In the genomic region with DNA sequence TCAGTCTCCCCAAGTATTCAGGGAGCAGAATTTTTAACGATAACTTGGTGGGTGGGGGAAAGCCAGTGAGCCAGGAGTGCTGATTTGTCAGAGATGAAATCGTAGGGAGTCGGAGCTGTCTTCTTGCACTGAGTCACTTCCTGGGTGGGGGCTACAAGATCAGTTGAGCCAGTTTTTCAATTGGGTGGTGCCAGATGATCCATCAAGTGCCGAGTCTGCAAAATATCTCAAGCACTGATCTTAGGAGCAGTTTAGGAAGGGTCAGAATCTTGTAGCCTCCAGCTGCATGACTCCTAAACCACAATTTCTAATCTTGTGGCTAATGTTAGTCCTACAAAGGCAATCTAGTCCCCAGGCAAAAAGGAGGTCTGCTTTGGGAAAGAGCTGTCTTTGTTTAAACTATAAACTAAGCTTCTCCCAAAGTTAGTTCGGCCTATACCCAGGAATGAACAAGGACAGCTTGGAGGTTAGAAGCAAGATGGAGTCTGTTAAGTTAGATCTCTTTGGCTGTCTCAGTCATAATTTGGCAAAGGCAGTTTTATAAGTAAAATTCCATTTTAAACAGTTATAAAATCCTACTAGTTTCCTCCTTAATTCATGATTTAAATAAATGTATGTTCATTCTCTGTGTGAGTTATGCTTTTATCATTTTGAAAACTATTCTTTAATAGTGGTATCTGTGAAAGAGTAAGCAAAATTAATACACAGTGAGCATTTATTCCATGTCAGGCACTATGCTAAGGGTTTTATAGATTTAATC, we compare ENCODE assay signal across 8 cellular contexts. TPM values are rescaled to one million over a fixed set of nuclear protein-coding genes. Genes with fewer than 3 reads are reported as not detected.
A peak's percentile ranks its signal among the peaks of the same experiment; 100 is the strongest.
DNase-seq lines count a peak whose midpoint lies in the region; ATAC-seq and TF ChIP-seq lines count a peak whose summit lies in the region.

No MANE protein-coding gene starts in this region.

- no peaks in the 10 kb centered on the region for H3K9me3 Mint-ChIP-seq in CD4-positive, alpha-beta T cell
- H3K9me3 Mint-ChIP-seq in activated naive CD4-positive, alpha-beta T cell treated with anti-CD3 and anti-CD28 coated beads, Interleukin-2, amount 50 U/mL, for 24 hours = no peaks in the 10 kb centered on the region
- peaks cover 3% of the 10 kb centered on the region for H3K9me3 Mint-ChIP-seq in osteocyte (ENCODE audit: unreplicated experiment)
- H3K9me3 Mint-ChIP-seq in glutamatergic neuron (ENCODE audit: unreplicated experiment) = no peaks in the 10 kb centered on the region

- H3K4me1 ChIP-seq in thyroid gland (peaks cover 0 to 6% of the 10 kb centered on the region in 2 donors), vagina (peaks cover 30% of the 10 kb centered on the region)

- H3K4me3 ChIP-seq in thyroid gland (replicated peaks in 1 of 3) = no peak overlapping the region
- no peak overlapping the region for H3K4me3 ChIP-seq in vagina

- 72 to 79% methylated on average over 5 of the region's 5 CpGs for whole genome bisulfite sequencing in thyroid gland, 2 donors

- POLR2A ChIA-PET in CD4-positive, alpha-beta T cell (lab: Charles Lee) = no interaction called here

- no peak overlapping the region for H3K27ac ChIP-seq in CD4-positive, alpha-beta T cell (ENCODE audit: low read depth, low read length)
- no peak overlapping the region for H3K27ac ChIP-seq in thyroid gland
- no peak overlapping the region for H3K27ac ChIP-seq in vagina

- H3K27ac Mint-ChIP-seq in CD4-positive, alpha-beta T cell = no peak overlapping the region
- peak overlapping the region; percentile 36 for H3K27ac Mint-ChIP-seq in activated naive CD4-positive, alpha-beta T cell treated with anti-CD3 and anti-CD28 coated beads, Interleukin-2, amount 50 U/mL, for 24 hours
- H3K27ac Mint-ChIP-seq in osteocyte (ENCODE audit: unreplicated experiment) = peak overlapping the region; percentile 20
- no peak overlapping the region for H3K27ac Mint-ChIP-seq in glutamatergic neuron (ENCODE audit: unreplicated experiment)

- H3K36me3 Mint-ChIP-seq in CD4-positive, alpha-beta T cell (ENCODE audit: low read depth) = no peaks in the 10 kb centered on the region
- H3K36me3 Mint-ChIP-seq in activated naive CD4-positive, alpha-beta T cell treated with anti-CD3 and anti-CD28 coated beads, Interleukin-2, amount 50 U/mL, for 24 hours = peaks cover 1% of the 10 kb centered on the region
- H3K36me3 Mint-ChIP-seq in osteocyte (ENCODE audit: unreplicated experiment) (peaks cover 2% of the 10 kb centered on the region), glutamatergic neuron (ENCODE audit: unreplicated experiment) (no peaks in the 10 kb centered on the region)

- H3K4me1 Mint-ChIP-seq in CD4-positive, alpha-beta T cell (ENCODE audit: low read depth) = peaks cover 10% of the 10 kb centered on the region
- H3K4me1 Mint-ChIP-seq in activated naive CD4-positive, alpha-beta T cell treated with anti-CD3 and anti-CD28 coated beads, Interleukin-2, amount 50 U/mL, for 24 hours = peaks cover 23% of the 10 kb centered on the region
- H3K4me1 Mint-ChIP-seq in osteocyte (ENCODE audit: unreplicated experiment) (peaks cover 31% of the 10 kb centered on the region), glutamatergic neuron (ENCODE audit: low read depth, unreplicated experiment) (no peaks in the 10 kb centered on the region)

- no peak for TF ChIP-seq CTCF in CD4-positive, alpha-beta T cell (IDR thresholded peaks at IDR 0.05)
- no peak for TF ChIP-seq CTCF in osteocyte (IDR thresholded peaks at IDR 0.05)
- no peak for TF ChIP-seq CTCF in glutamatergic neuron (IDR thresholded peaks at IDR 0.05; ENCODE audit: partially characterized antibody, unreplicated experiment)
- no peak for TF ChIP-seq CTCF in thyroid gland (IDR thresholded peaks at IDR 0.05)
- TF ChIP-seq CTCF in vagina (IDR thresholded peaks at IDR 0.05) = no peak

- CTCF ChIA-PET in CD4-positive, alpha-beta T cell (lab: Charles Lee) = interaction anchor here (1.7 kb wide), 1 partner anchor 169 kb away, joined by 3 read pairs; the partner anchor contains the start of gene LRIG2

- no peak for TF ChIP-seq POLR2A in thyroid gland (IDR thresholded peaks at IDR 0.05)
- no peak for TF ChIP-seq POLR2A in vagina (IDR thresholded peaks at IDR 0.05)

- H3K27me3 ChIP-seq in CD4-positive, alpha-beta T cell (ENCODE audit: control insufficient read depth, insufficient read depth, low read length) = no peaks in the 10 kb centered on the region
- no peaks in the 10 kb centered on the region for H3K27me3 ChIP-seq in thyroid gland
- H3K27me3 ChIP-seq in vagina = no peaks in the 10 kb centered on the region

- DNase-seq in CD4-positive, alpha-beta T cell = peak in 3 of 10 experiments; percentile 1 to 13 (median 10)
- DNase-seq in NCI-H226 = peak; percentile 97
- no peak for DNase-seq in osteocyte (ENCODE audit: extremely low spot score, unreplicated experiment)
- no peak for DNase-seq in glutamatergic neuron
- DNase-seq in thyroid gland = no peak
- DNase-seq in vagina (ENCODE audit: extremely low spot score in 2 of 2) = no peak
- no peak for DNase-seq in NCI-H446 treated with DMSO at 0.1 percent for 48 hours (lab: John Stamatoyannopoulos, UW)

- H3K36me3 ChIP-seq in thyroid gland (no peaks in the 10 kb centered on the region), vagina (no peaks in the 10 kb centered on the region)

- no peaks in the 10 kb centered on the region for H3K27me3 Mint-ChIP-seq in CD4-positive, alpha-beta T cell
- no peaks in the 10 kb centered on the region for H3K27me3 Mint-ChIP-seq in activated naive CD4-positive, alpha-beta T cell treated with anti-CD3 and anti-CD28 coated beads, Interleukin-2, amount 50 U/mL, for 24 hours
- H3K27me3 Mint-ChIP-seq in osteocyte (ENCODE audit: unreplicated experiment) (no peaks in the 10 kb centered on the region), glutamatergic neuron (ENCODE audit: unreplicated experiment) (no peaks in the 10 kb centered on the region)

- H3K9me3 ChIP-seq in CD4-positive, alpha-beta T cell (ENCODE audit: control insufficient read depth, low read length) = no peaks in the 10 kb centered on the region
- H3K9me3 ChIP-seq in thyroid gland (no peaks in the 10 kb centered on the region), vagina (no peaks in the 10 kb centered on the region)

- intact Hi-C loops in CD4-positive, alpha-beta T cell (cut with DNase I, micrococcal nuclease) = no loop called here
- intact Hi-C loops in thyroid gland (cut with DNase I) (no loop called here), vagina (cut with DNase I) (no loop called here)

- H3K4me3 Mint-ChIP-seq in CD4-positive, alpha-beta T cell = no peak overlapping the region
- peak overlapping the region; percentile 47 for H3K4me3 Mint-ChIP-seq in activated naive CD4-positive, alpha-beta T cell treated with anti-CD3 and anti-CD28 coated beads, Interleukin-2, amount 50 U/mL, for 24 hours
- H3K4me3 Mint-ChIP-seq in osteocyte (ENCODE audit: unreplicated experiment) = no peak overlapping the region
- no peak overlapping the region for H3K4me3 Mint-ChIP-seq in glutamatergic neuron (ENCODE audit: unreplicated experiment)

- peak; percentile 21 for ATAC-seq in CD4-positive, alpha-beta T cell (ENCODE audit: poor library complexity)

RNA-seq across cellular contexts. Expression of gene SLC16A1, which starts 51.7 kb away (rescaled TPM):
- total RNA-seq in CD4-positive, alpha-beta T cell = 10 to 100 TPM; 22.9 to 26.6 TPM
- total RNA-seq in osteocyte (58.7 and 60.0 TPM in 2 replicates), glutamatergic neuron (ENCODE audit: unreplicated experiment) (39.5 TPM), thyroid gland (1 to 10 TPM; 3.3 to 6.2 (median 5.5) TPM), vagina (12.8 TPM)

Comparison
In these comparisons a context has a peak if more than half of its experiments do, and no peak if none do; other contexts are left out.
1. H3K27ac Mint-ChIP-seq: peak in activated naive CD4-positive, alpha-beta T cell treated with anti-CD3 and anti-CD28 coated beads, Interleukin-2, amount 50 U/mL, for 24 hours (single experiment) and osteocyte (single experiment); none in CD4-positive, alpha-beta T cell (single experiment) and glutamatergic neuron (single experiment).